Comparison of ENCODE assay signal across 8 cellular contexts in genomic region chr11:62611705-62612365, GRCh38. TPM values are rescaled to one million over a fixed set of nuclear protein-coding genes. Genes with fewer than 3 reads are reported as not detected.
A peak's percentile ranks its signal among the peaks of the same experiment; 100 is the strongest.
DNase-seq lines count a peak whose midpoint lies in the region; ATAC-seq and TF ChIP-seq lines count a peak whose summit lies in the region.

No MANE protein-coding gene starts in this region.

- H3K27ac ChIP-seq in thoracic aorta, result peak overlapping the region; percentile 87 to 95

- peak overlapping the region; percentile 85 for H3K4me3 ChIP-seq in NB4 (ENCODE audit: low read depth, low read length)
- peak overlapping the region; percentile 72 for H3K4me3 ChIP-seq in epithelial cell of proximal tubule (ENCODE audit: low read depth, low read length)
- H3K4me3 ChIP-seq in thoracic aorta, result peak overlapping the region; percentile 80

- TF ChIP-seq CTCF in NB4 (IDR thresholded peaks at IDR 0.05; ENCODE audit: low read depth, low read length), result no peak
- TF ChIP-seq CTCF in epithelial cell of proximal tubule (conservative IDR thresholded peaks at IDR 0.05; ENCODE audit: low read depth, low read length), result no peak
- TF ChIP-seq CTCF in thoracic aorta (IDR thresholded peaks at IDR 0.05), result no peak

- ATAC-seq in naive B cell (ENCODE audit: low read depth in 2 of 2) (peak; percentile 54 to 59), thoracic aorta (ENCODE audit: insufficient number of reproducible peaks, low FRiP score, low read depth) (no peak)

- H3K4me1 Mint-ChIP-seq in naive B cell, result peaks cover 33 to 48% (median 40%) of the 10 kb centered on the region in 3 donors

- peaks cover 11 to 34% of the 10 kb centered on the region in 2 donors for H3K4me1 ChIP-seq in thoracic aorta (ENCODE audit: control insufficient read depth in 1 of 2, low read depth in 2 of 2)

- H3K27ac Mint-ChIP-seq in naive B cell, result peak overlapping the region; percentile 96 to 99 (median 99)

- DNase-seq in GDM1 (lab: John Stamatoyannopoulos, UW), result peak; percentile 51
- DNase-seq in H4 (ENCODE audit: low spot score), result peak; percentile 36
- DNase-seq in NB4 (ENCODE audit: low read depth), result peak; percentile 76
- peak; percentile 57 to 65 for DNase-seq in activated CD4-positive, alpha-beta T cell treated with anti-CD3 and anti-CD28 coated beads, Interleukin-2, amount 50 U/mL, for 48 hours
- no peak for DNase-seq in epithelial cell of proximal tubule (ENCODE audit: low read depth)
- DNase-seq in naive B cell, result no peak
- DNase-seq in thoracic aorta (ENCODE audit: low spot score), result no peak
- no peak for DNase-seq in NK-92 treated with Interleukin-12 subunit alpha and Interleukin-12 subunit beta, amount 100 ng/mL, for 24 hours (lab: John Stamatoyannopoulos, UW)

- no peaks in the 10 kb centered on the region for H3K27me3 ChIP-seq in thoracic aorta (replicated peaks; ENCODE audit: insufficient read depth)

- H3K36me3 ChIP-seq in thoracic aorta, result peaks cover 26% of the 10 kb centered on the region

- peaks cover 0 to 2% (median 0%) of the 10 kb centered on the region in 7 donors for H3K9me3 Mint-ChIP-seq in naive B cell

- TF ChIP-seq POLR2A in NB4 (IDR thresholded peaks at IDR 0.05; ENCODE audit: extremely low read depth, insufficient read length), result peak; percentile 21

- H3K9me3 ChIP-seq in thoracic aorta, result no peaks in the 10 kb centered on the region

- peaks cover 5 to 7% of the 10 kb centered on the region in 2 donors for H3K36me3 Mint-ChIP-seq in naive B cell

- peak overlapping the region; percentile 95 to 100 (median 98) for H3K4me3 Mint-ChIP-seq in naive B cell

- H3K27me3 Mint-ChIP-seq in naive B cell, result no peaks in the 10 kb centered on the region

RNA-seq across cellular contexts. Expression of gene EML3, which starts 0.7 kb away (rescaled TPM):
- 10.1 and 13.8 TPM in 2 replicates for total RNA-seq in H4 (2014; rRNA removed; shearing (Covaris generic))
- total RNA-seq in epithelial cell of proximal tubule (29.7 and 31.8 TPM in 2 replicates), thoracic aorta (100 to 1,000 TPM; 106 to 111 TPM)
- polyA plus RNA-seq in naive B cell (ENCODE audit: low read depth in 6 of 6), result 10 to 100 TPM in 5 of 6 donors, 1 to 10 TPM in 1; 9.7 to 15.5 (median 12.5) TPM

RNA-seq across cellular contexts. Expression of gene ROM1, which starts 1.2 kb away (rescaled TPM):
- total RNA-seq in H4 (2014; rRNA removed; shearing (Covaris generic)), result 4.2 and 11.4 TPM in 2 replicates
- total RNA-seq in epithelial cell of proximal tubule, result 1.2 and 1.4 TPM in 2 replicates
- 1 to 10 TPM in 1 of 6 donors, under 1 TPM in 4, not detected in 1; 0.55 to 1.6 (median 0.66) TPM for polyA plus RNA-seq in naive B cell (ENCODE audit: low read depth in 6 of 6)
- 10 to 100 TPM; 11.4 to 12.6 TPM for total RNA-seq in thoracic aorta

RNA-seq across cellular contexts. Expression of gene B3GAT3, which starts 10.0 kb away (rescaled TPM):
- total RNA-seq in H4 (2014; rRNA removed; shearing (Covaris generic)), result 13.5 and 26.0 TPM in 2 replicates
- total RNA-seq in epithelial cell of proximal tubule, result 43.6 and 67.7 TPM in 2 replicates
- 10 to 100 TPM; 26.1 to 43.9 (median 30.8) TPM for polyA plus RNA-seq in naive B cell (ENCODE audit: low read depth in 6 of 6)
- total RNA-seq in thoracic aorta, result 10 to 100 TPM; 27.5 to 30.3 TPM

RNA-seq across cellular contexts. Expression of gene MTA2, which starts 10.2 kb away (rescaled TPM):
- total RNA-seq in H4 (2014; rRNA removed; shearing (Covaris generic)), result 96.1 and 108 TPM in 2 replicates
- total RNA-seq in epithelial cell of proximal tubule (109 and 153 TPM in 2 replicates), thoracic aorta (100 to 1,000 TPM in 1 of 2 donors, 10 to 100 TPM in 1; 55.9 to 124 TPM)
- polyA plus RNA-seq in naive B cell (ENCODE audit: low read depth in 6 of 6), result 10 to 100 TPM in 5 of 6 donors, 1 to 10 TPM in 1; 3.4 to 27.5 (median 17.8) TPM

RNA-seq across cellular contexts. Expression of gene TUT1, which starts 20.5 kb away (rescaled TPM):
- 2.3 and 5.4 TPM in 2 replicates for total RNA-seq in H4 (2014; rRNA removed; shearing (Covaris generic))
- total RNA-seq in epithelial cell of proximal tubule (9.4 and 10.1 TPM in 2 replicates), thoracic aorta (10 to 100 TPM in 1 of 2 donors, 1 to 10 TPM in 1; 9.5 to 12.5 TPM)
- 10 to 100 TPM; 12.7 to 20.8 (median 16.2) TPM for polyA plus RNA-seq in naive B cell (ENCODE audit: low read depth in 6 of 6)

Comparison
In these comparisons a context has a peak if more than half of its experiments do, and no peak if none do; other contexts are left out.
1. DNase-seq: peak in GDM1 (single experiment), H4 (single experiment), NB4 (single experiment) and activated CD4-positive, alpha-beta T cell treated with anti-CD3 and anti-CD28 coated beads, Interleukin-2, amount 50 U/mL, for 48 hours (2 of 2); none in epithelial cell of proximal tubule (single experiment), naive B cell (single experiment), thoracic aorta (single experiment) and NK-92 treated with Interleukin-12 subunit alpha and Interleukin-12 subunit beta, amount 100 ng/mL, for 24 hours (single experiment).
2. Peak in every context shown above with its lines, with median percentiles within 50 percentile points of each other: H3K4me3 ChIP-seq.